ENCODE assay signal across 20 cellular contexts in genomic region chr3:45806072-45806471, GRCh38. TPM values are rescaled to one million over a fixed set of nuclear protein-coding genes. Genes with fewer than 3 reads are reported as not detected.
DNase-seq lines count a peak whose midpoint lies in the region; ATAC-seq and TF ChIP-seq lines count a peak whose summit lies in the region.
"Had no signal": no experiment of that assay in that cellular context is flagged by ENCODE, and none has a peak within 500 bp of the region (broad histone marks: within the 10 kb centered on the region; RNA-seq: fewer than 3 reads in every experiment).

No MANE protein-coding gene starts in this region.

- POLR2A ChIA-PET in activated CD8-positive, alpha-beta T cell treated with anti-CD3 and anti-CD28 coated beads for 36 hours (lab: Charles Lee) = no interaction called here
- POLR2A ChIA-PET in activated CD8-positive, alpha-beta T cell treated with anti-CD3 and anti-CD28 coated beads, Interleukin-2, amount 10 ng/mL, durations not matched to agents 7 days and 5 days (lab: Charles Lee) = interaction anchor here (0.6 kb wide), 1 partner anchor 273 kb away, joined by 3 read pairs; no protein-coding TSS in a partner anchor

- H3K27me3 ChIP-seq in esophagus muscularis mucosa (no peaks in the 10 kb centered on the region), upper lobe of right lung (no peaks in the 10 kb centered on the region)
- H3K27me3 ChIP-seq: BLaER1 had no signal

- H3K4me1 ChIP-seq in esophagus muscularis mucosa (peaks cover 0 to 2% (median 1%) of the 10 kb centered on the region in 4 donors), upper lobe of right lung (no peaks in the 10 kb centered on the region)
- H3K4me1 ChIP-seq: HAP-1 had no signal

- H3K4me3 ChIP-seq in esophagus muscularis mucosa = no peak overlapping the region
- H3K4me3 ChIP-seq in upper lobe of right lung = no peak overlapping the region
- H3K4me3 ChIP-seq: BLaER1, HAP-1 had no signal

- H3K4me3 Mint-ChIP-seq in activated CD8-positive, alpha-beta T cell treated with anti-CD3 and anti-CD28 coated beads for 36 hours = no peak overlapping the region
- H3K4me3 Mint-ChIP-seq in activated CD8-positive, alpha-beta T cell treated with anti-CD3 and anti-CD28 coated beads, Interleukin-2, amount 10 ng/mL, durations not matched to agents 7 days and 5 days = no peak overlapping the region
- H3K4me3 Mint-ChIP-seq: CD14-positive monocyte had no signal

- ATAC-seq in activated CD8-positive, alpha-beta T cell treated with anti-CD3 and anti-CD28 coated beads for 36 hours = no peak
- ATAC-seq in activated CD8-positive, alpha-beta T cell treated with anti-CD3 and anti-CD28 coated beads, Interleukin-2, amount 10 ng/mL, durations not matched to agents 7 days and 5 days = no peak
- ATAC-seq in upper lobe of right lung = peak; percentile 23
- ATAC-seq in HG02885 (IDR thresholded peaks at IDR 0.05; ENCODE audit: poor library complexity, unreplicated experiment) = no peak

- H3K36me3 Mint-ChIP-seq in activated CD8-positive, alpha-beta T cell treated with anti-CD3 and anti-CD28 coated beads for 36 hours (ENCODE audit: low read depth) = no peaks in the 10 kb centered on the region
- no peaks in the 10 kb centered on the region for H3K36me3 Mint-ChIP-seq in activated CD8-positive, alpha-beta T cell treated with anti-CD3 and anti-CD28 coated beads, Interleukin-2, amount 10 ng/mL, durations not matched to agents 7 days and 5 days (ENCODE audit: low read depth)
- H3K36me3 Mint-ChIP-seq: CD14-positive monocyte had no signal

- no peaks in the 10 kb centered on the region for H3K9me3 Mint-ChIP-seq in activated CD8-positive, alpha-beta T cell treated with anti-CD3 and anti-CD28 coated beads for 36 hours
- H3K9me3 Mint-ChIP-seq in activated CD8-positive, alpha-beta T cell treated with anti-CD3 and anti-CD28 coated beads, Interleukin-2, amount 10 ng/mL, durations not matched to agents 7 days and 5 days (ENCODE audit: insufficient read depth) = no peaks in the 10 kb centered on the region
- H3K9me3 Mint-ChIP-seq: CD14-positive monocyte; CD4-positive, alpha-beta memory T cell had no signal

- CTCF ChIA-PET in activated CD8-positive, alpha-beta T cell treated with anti-CD3 and anti-CD28 coated beads for 36 hours (lab: Charles Lee) = interaction anchor here (1.2 to 1.7 kb wide), 2 partner anchors 35 to 273 kb away, joined by 3 to 7 read pairs; no protein-coding TSS in a partner anchor
- CTCF ChIA-PET in activated CD8-positive, alpha-beta T cell treated with anti-CD3 and anti-CD28 coated beads, Interleukin-2, amount 10 ng/mL, durations not matched to agents 7 days and 5 days (lab: Charles Lee) = interaction anchor here (0.8 kb wide), 1 partner anchor 26 kb away, joined by 3 read pairs; no protein-coding TSS in a partner anchor

- DNase-seq in activated CD8-positive, alpha-beta T cell treated with anti-CD3 and anti-CD28 coated beads for 36 hours = peak; percentile 7
- no peak for DNase-seq in activated CD8-positive, alpha-beta T cell treated with anti-CD3 and anti-CD28 coated beads, Interleukin-2, amount 10 ng/mL, durations not matched to agents 7 days and 5 days
- peak; percentile 93 for DNase-seq in SW480 (ENCODE audit: low spot score)
- DNase-seq in esophagus muscularis mucosa (ENCODE audit: extremely low spot score) = peak; percentile 10
- DNase-seq in upper lobe of right lung = no peak
- no peak for DNase-seq in D341Med (ENCODE audit: low spot score)
- no peak for DNase-seq in ureter (ENCODE audit: low spot score)
- DNase-seq: 8988T, GDM1, GOT3, IMR-90, KBM-7 had no signal

- H3K36me3 ChIP-seq in esophagus muscularis mucosa (no peaks in the 10 kb centered on the region), upper lobe of right lung (no peaks in the 10 kb centered on the region)
- H3K36me3 ChIP-seq: BLaER1, HAP-1 had no signal

- no peak for TF ChIP-seq CTCF in activated CD8-positive, alpha-beta T cell treated with anti-CD3 and anti-CD28 coated beads for 36 hours (IDR thresholded peaks at IDR 0.05)
- TF ChIP-seq CTCF in esophagus muscularis mucosa (IDR thresholded peaks at IDR 0.05) (no peak), upper lobe of right lung (IDR thresholded peaks at IDR 0.05) (no peak)

- no peak overlapping the region for H3K27ac Mint-ChIP-seq in activated CD8-positive, alpha-beta T cell treated with anti-CD3 and anti-CD28 coated beads for 36 hours
- no peak overlapping the region for H3K27ac Mint-ChIP-seq in activated CD8-positive, alpha-beta T cell treated with anti-CD3 and anti-CD28 coated beads, Interleukin-2, amount 10 ng/mL, durations not matched to agents 7 days and 5 days
- H3K27ac Mint-ChIP-seq: CD14-positive monocyte had no signal

- TF ChIP-seq EP300 in esophagus muscularis mucosa (IDR thresholded peaks at IDR 0.05) = no peak

- H3K27ac ChIP-seq in esophagus muscularis mucosa (replicated peaks in 1 of 4) = no peak overlapping the region
- H3K27ac ChIP-seq in upper lobe of right lung = no peak overlapping the region
- H3K27ac ChIP-seq: BLaER1, HL-60 had no signal

- no peak for TF ChIP-seq POLR2A in esophagus muscularis mucosa (IDR thresholded peaks at IDR 0.05; ENCODE audit: low read depth)

- H3K9me3 ChIP-seq in esophagus muscularis mucosa (no peaks in the 10 kb centered on the region), upper lobe of right lung (no peaks in the 10 kb centered on the region)
- H3K9me3 ChIP-seq: BLaER1, HAP-1 had no signal

- H3K4me1 Mint-ChIP-seq in activated CD8-positive, alpha-beta T cell treated with anti-CD3 and anti-CD28 coated beads for 36 hours (ENCODE audit: low read depth) = peaks cover 6% of the 10 kb centered on the region
- H3K4me1 Mint-ChIP-seq in activated CD8-positive, alpha-beta T cell treated with anti-CD3 and anti-CD28 coated beads, Interleukin-2, amount 10 ng/mL, durations not matched to agents 7 days and 5 days (ENCODE audit: low read depth) = peaks cover 5% of the 10 kb centered on the region
- H3K4me1 Mint-ChIP-seq: CD14-positive monocyte had no signal

- no peaks in the 10 kb centered on the region for H3K27me3 Mint-ChIP-seq in activated CD8-positive, alpha-beta T cell treated with anti-CD3 and anti-CD28 coated beads for 36 hours
- peaks cover 28% of the 10 kb centered on the region for H3K27me3 Mint-ChIP-seq in activated CD8-positive, alpha-beta T cell treated with anti-CD3 and anti-CD28 coated beads, Interleukin-2, amount 10 ng/mL, durations not matched to agents 7 days and 5 days (ENCODE audit: low read depth)
- H3K27me3 Mint-ChIP-seq: CD4-positive, alpha-beta memory T cell had no signal

- 92% methylated on average over 3 of the region's 3 CpGs for WGBS in esophagus muscularis mucosa

- intact Hi-C loops in activated CD8-positive, alpha-beta T cell treated with anti-CD3 and anti-CD28 coated beads for 36 hours (cut with micrococcal nuclease) = no loop called here
- intact Hi-C loops in esophagus muscularis mucosa (cut with DNase I) = no loop called here
- intact Hi-C loops in upper lobe of right lung (cut with DNase I) = no loop called here

RNA-seq across cellular contexts. Expression of gene SLC6A20, which starts 9.7 kb away (rescaled TPM):
- total RNA-seq in activated CD8-positive, alpha-beta T cell treated with anti-CD3 and anti-CD28 coated beads for 36 hours = not detected
- not detected for total RNA-seq in activated CD8-positive, alpha-beta T cell treated with anti-CD3 and anti-CD28 coated beads, Interleukin-2, amount 10 ng/mL, durations not matched to agents 7 days and 5 days
- under 1 TPM in 3 of 4 donors, not detected in 1; 0.19 to 0.33 (median 0.29) TPM for total RNA-seq in esophagus muscularis mucosa
- total RNA-seq in upper lobe of right lung = 22.7 TPM
- not detected for total RNA-seq in ureter
- total RNA-seq: A673; CD4-positive, alpha-beta memory T cell; Daoy; IMR-90 had no signal

RNA-seq across cellular contexts. Expression of gene LZTFL1, which starts 35.8 kb away (rescaled TPM):
- total RNA-seq in activated CD8-positive, alpha-beta T cell treated with anti-CD3 and anti-CD28 coated beads for 36 hours = 1 to 10 TPM; 4.7 TPM
- 1 to 10 TPM; 5.1 to 6.7 TPM for total RNA-seq in activated CD8-positive, alpha-beta T cell treated with anti-CD3 and anti-CD28 coated beads, Interleukin-2, amount 10 ng/mL, durations not matched to agents 7 days and 5 days
- total RNA-seq in esophagus muscularis mucosa (10 to 100 TPM; 12.0 to 18.3 (median 17.8) TPM), upper lobe of right lung (22.8 TPM), ureter (24.5 TPM)

Comparison
In these comparisons a context has a peak if more than half of its experiments do, and no peak if none do; other contexts are left out.
1. DNase-seq: peak in activated CD8-positive, alpha-beta T cell treated with anti-CD3 and anti-CD28 coated beads for 36 hours (single experiment), SW480 (single experiment) and esophagus muscularis mucosa (single experiment); none in activated CD8-positive, alpha-beta T cell treated with anti-CD3 and anti-CD28 coated beads, Interleukin-2, amount 10 ng/mL, durations not matched to agents 7 days and 5 days (single experiment), upper lobe of right lung (single experiment), D341Med (single experiment) and ureter (single experiment).
2. RNA of gene SLC6A20, which starts 9.7 kb away (total RNA-seq): 22.7 TPM in upper lobe of right lung (single experiment); 0.19 to 0.33 TPM in esophagus muscularis mucosa, not detected in activated CD8-positive, alpha-beta T cell treated with anti-CD3 and anti-CD28 coated beads, Interleukin-2, amount 10 ng/mL, durations not matched to agents 7 days and 5 days, not detected in activated CD8-positive, alpha-beta T cell treated with anti-CD3 and anti-CD28 coated beads for 36 hours and not detected in ureter (single experiment); every median in the first group is over 10 times any median in the second.